21 cellular contexts compared by ENCODE assay signal in the genomic region with DNA sequence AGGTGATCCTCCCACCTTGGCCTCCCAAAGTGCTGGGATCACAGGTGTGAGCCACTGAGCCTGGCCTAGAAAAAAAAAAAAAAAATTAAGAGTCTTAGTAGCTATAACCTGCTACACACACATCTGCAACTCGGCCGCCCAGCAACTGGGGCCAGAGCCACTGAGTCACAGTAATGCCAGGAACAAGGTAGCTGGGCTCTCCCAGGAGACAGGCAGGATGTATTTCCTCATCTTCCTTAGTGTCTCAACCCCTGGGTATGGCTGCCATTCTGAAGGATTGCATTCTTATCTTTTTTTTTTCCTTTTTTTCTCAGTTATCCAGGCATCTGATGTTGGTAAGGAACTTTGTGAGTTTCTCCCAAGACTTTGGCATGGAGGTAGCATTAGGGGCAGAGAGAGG. TPM values are rescaled to one million over a fixed set of nuclear protein-coding genes. Genes with fewer than 3 reads are reported as not detected.
"Had no signal": no experiment of that assay in that cellular context is flagged by ENCODE, and none has a peak within 500 bp of the region (broad histone marks: within the 10 kb centered on the region; RNA-seq: fewer than 3 reads in every experiment).

No MANE protein-coding gene starts in this region.

- H3K9me3 Mint-ChIP-seq: activated CD4-positive, alpha-beta T cell treated with anti-CD3 and anti-CD28 coated beads, Interleukin-2, amount 10 ng/mL, durations not matched to agents 7 days and 5 days; activated naive CD8-positive, alpha-beta T cell treated with anti-CD3 and anti-CD28 coated beads for 36 hours; endodermal cell; natural killer cell treated with Interleukin-12 subunit alpha and Interleukin-12 subunit beta and Interleukin-15 and Interleukin-18, amount 100 ng/mL, for 72 hours had no signal

- H3K9me3 ChIP-seq: right atrium auricular region, tibial artery, vagina had no signal

- H3K27me3 ChIP-seq: right atrium auricular region, vagina had no signal

- H3K27ac Mint-ChIP-seq: activated CD4-positive, alpha-beta T cell treated with anti-CD3 and anti-CD28 coated beads, Interleukin-2, amount 10 ng/mL, durations not matched to agents 7 days and 5 days; activated naive CD8-positive, alpha-beta T cell treated with anti-CD3 and anti-CD28 coated beads for 36 hours; natural killer cell treated with Interleukin-12 subunit alpha and Interleukin-12 subunit beta and Interleukin-15 and Interleukin-18, amount 100 ng/mL, for 72 hours; progenitor cell of endocrine pancreas had no signal

- DNase-seq: activated CD4-positive, alpha-beta T cell treated with anti-CD3 and anti-CD28 coated beads, Interleukin-2, amount 10 ng/mL, durations not matched to agents 7 days and 5 days; activated CD8-positive, alpha-beta memory T cell treated with anti-CD3 and anti-CD28 coated beads, Interleukin-2, amount 50 U/mL, for 48 hours; activated naive CD8-positive, alpha-beta T cell treated with anti-CD3 and anti-CD28 coated beads for 36 hours; dorsolateral prefrontal cortex; endodermal cell; foreskin fibroblast; hippocampal formation; kidney; left ventricle myocardium superior; mesendoderm; stimulated activated CD4-positive, alpha-beta T cell treated with anti-CD3 and anti-CD28 coated beads, Interleukin-15, amount 100 ng/mL, for 24 hours; stimulated activated CD4-positive, alpha-beta T cell treated with anti-CD3 and anti-CD28 coated beads, Interleukin-4, amount 100 ng/mL, for 1 hour; stimulated activated naive CD4-positive, alpha-beta T cell; tibial artery had no signal

- H3K4me3 ChIP-seq: dorsolateral prefrontal cortex, right atrium auricular region, skin epidermis, tibial artery, vagina had no signal

- H3K27ac ChIP-seq: dorsolateral prefrontal cortex, tibial artery, vagina had no signal

- ATAC-seq: left ventricle myocardium superior; natural killer cell treated with Interleukin-12 subunit alpha and Interleukin-12 subunit beta and Interleukin-15 and Interleukin-18, amount 100 ng/mL, for 72 hours had no signal

- H3K4me1 Mint-ChIP-seq: activated CD4-positive, alpha-beta T cell treated with anti-CD3 and anti-CD28 coated beads, Interleukin-2, amount 10 ng/mL, durations not matched to agents 7 days and 5 days; activated naive CD8-positive, alpha-beta T cell treated with anti-CD3 and anti-CD28 coated beads for 36 hours had no signal

- H3K4me1 ChIP-seq: right atrium auricular region, tibial artery, vagina had no signal

- H3K4me3 Mint-ChIP-seq: activated CD4-positive, alpha-beta T cell treated with anti-CD3 and anti-CD28 coated beads, Interleukin-2, amount 10 ng/mL, durations not matched to agents 7 days and 5 days; activated naive CD8-positive, alpha-beta T cell treated with anti-CD3 and anti-CD28 coated beads for 36 hours; endodermal cell; natural killer cell treated with Interleukin-12 subunit alpha and Interleukin-12 subunit beta and Interleukin-15 and Interleukin-18, amount 100 ng/mL, for 72 hours had no signal

- FAIRE-seq: kidney had no signal

- H3K36me3 Mint-ChIP-seq: activated naive CD8-positive, alpha-beta T cell treated with anti-CD3 and anti-CD28 coated beads for 36 hours; natural killer cell treated with Interleukin-12 subunit alpha and Interleukin-12 subunit beta and Interleukin-15 and Interleukin-18, amount 100 ng/mL, for 72 hours had no signal

- H3K36me3 ChIP-seq: right atrium auricular region, tibial artery, vagina had no signal

RNA-seq across cellular contexts. Expression of a gene that starts 10.7 kb away (rescaled TPM):
- total RNA-seq: cerebellum, endodermal cell, progenitor cell of endocrine pancreas had no signal

RNA-seq across cellular contexts. Expression of a gene that starts 41.7 kb away (rescaled TPM):
- total RNA-seq: activated CD4-positive, alpha-beta T cell treated with anti-CD3 and anti-CD28 coated beads, Interleukin-2, amount 10 ng/mL, durations not matched to agents 7 days and 5 days; activated naive CD8-positive, alpha-beta T cell treated with anti-CD3 and anti-CD28 coated beads for 36 hours; endodermal cell; kidney; left ventricle myocardium superior; progenitor cell of endocrine pancreas; subcutaneous adipose tissue had no signal

RNA-seq across cellular contexts. Expression of a gene that starts 46.0 kb away (rescaled TPM):
- total RNA-seq: activated CD4-positive, alpha-beta T cell treated with anti-CD3 and anti-CD28 coated beads, Interleukin-2, amount 10 ng/mL, durations not matched to agents 7 days and 5 days; activated naive CD8-positive, alpha-beta T cell treated with anti-CD3 and anti-CD28 coated beads for 36 hours; cerebellum; endodermal cell; kidney; left ventricle myocardium superior; natural killer cell treated with Interleukin-12 subunit alpha and Interleukin-12 subunit beta and Interleukin-15 and Interleukin-18, amount 100 ng/mL, for 72 hours; progenitor cell of endocrine pancreas; right atrium auricular region; subcutaneous adipose tissue; vagina had no signal
